ENCODE assay signal across 8 cellular contexts in the genomic region with DNA sequence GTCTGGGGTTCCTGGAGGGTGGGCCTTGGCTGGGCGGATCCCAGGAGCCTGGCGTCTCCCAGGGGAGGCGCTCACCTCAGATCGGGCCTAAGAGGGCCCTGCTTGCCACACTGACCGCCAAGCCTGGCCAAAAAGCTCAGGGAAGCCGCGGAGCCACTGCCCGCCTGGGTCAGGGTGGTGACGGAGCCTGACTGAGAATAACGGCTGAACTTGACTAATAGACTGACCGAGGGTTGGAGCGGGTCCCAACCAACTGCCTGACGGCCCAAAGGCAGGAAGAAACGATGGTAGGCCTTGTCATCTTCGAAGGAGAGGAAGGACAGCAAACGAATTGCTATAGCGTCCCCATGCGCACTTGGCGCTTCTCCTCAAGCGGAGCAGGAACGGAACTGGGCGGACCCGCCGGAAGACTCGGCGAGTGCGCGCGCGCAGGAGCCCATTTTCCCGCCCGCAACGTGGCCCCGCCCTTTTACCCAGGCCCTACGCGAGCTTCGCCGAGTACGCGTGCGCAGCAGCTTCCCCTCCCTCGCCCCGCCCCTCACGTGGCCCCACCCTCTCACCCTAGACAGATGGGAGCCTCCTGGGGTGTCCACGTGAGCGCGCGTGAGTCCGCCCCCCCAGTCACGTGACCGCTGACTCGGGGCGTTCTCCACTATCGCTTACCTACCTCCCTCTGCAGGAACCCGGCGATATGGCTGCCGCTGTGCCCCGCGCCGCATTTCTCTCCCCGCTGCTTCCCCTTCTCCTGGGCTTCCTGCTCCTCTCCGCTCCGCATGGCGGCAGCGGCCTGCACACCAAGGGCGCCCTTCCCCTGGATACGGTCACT. TPM values are rescaled to one million over a fixed set of nuclear protein-coding genes. Genes with fewer than 3 reads are reported as not detected.
A peak's percentile ranks its signal among the peaks of the same experiment; 100 is the strongest.
DNase-seq lines count a peak whose midpoint lies in the region; ATAC-seq and TF ChIP-seq lines count a peak whose summit lies in the region.

A gene (plus strand): TSS at position 652 of the 826 bp plus-strand sequence. CDS start 40 bp downstream, at position 692.
A gene (minus strand): TSS at position 391 of the 826 bp plus-strand sequence. CDS start 7,895 bp downstream, outside the sequence.

- H3K4me3 ChIP-seq in epithelial cell of proximal tubule (ENCODE audit: low read depth, low read length) = peak within 1 kb of the TSS; percentile 73
- H3K4me3 ChIP-seq in mucosa of rectum (ENCODE audit: low read length in 2 of 2) = peak within 1 kb of the TSS; percentile 86 to 97

- peak; percentile 75 for ATAC-seq in GM21528 (IDR thresholded peaks at IDR 0.05; ENCODE audit: low FRiP score, unreplicated experiment)

- peaks cover 3 to 4% of the 10 kb centered on the region in 2 donors for H3K36me3 ChIP-seq in mucosa of rectum (ENCODE audit: control insufficient read depth in 2 of 2, insufficient read depth in 2 of 2, low read length in 2 of 2)

- H3K27me3 Mint-ChIP-seq in IgD-negative memory B cell = no peaks in the 10 kb centered on the region

- no peaks in the 10 kb centered on the region for H3K9me3 ChIP-seq in mucosa of rectum (ENCODE audit: control insufficient read depth in 2 of 2, low read length in 2 of 2)

- peak within 1 kb of the TSS; percentile 87 to 96 (median 88) for H3K27ac Mint-ChIP-seq in IgD-negative memory B cell

- TF ChIP-seq CTCF in epithelial cell of proximal tubule (conservative IDR thresholded peaks at IDR 0.05; ENCODE audit: low read depth, low read length) = peak; percentile 43

- peaks cover 19 to 27% of the 10 kb centered on the region in 2 donors for H3K4me1 ChIP-seq in mucosa of rectum (ENCODE audit: control insufficient read depth in 2 of 2, insufficient read depth in 2 of 2, low read length in 2 of 2)

- H3K4me1 Mint-ChIP-seq in IgD-negative memory B cell = peaks cover 19 to 37% (median 33%) of the 10 kb centered on the region in 3 donors

- peaks cover 0 to 5% (median 0%) of the 10 kb centered on the region in 3 donors for H3K9me3 Mint-ChIP-seq in IgD-negative memory B cell

- peaks cover 17% of the 10 kb centered on the region for H3K36me3 Mint-ChIP-seq in IgD-negative memory B cell

- no peaks in the 10 kb centered on the region for H3K27me3 ChIP-seq in mucosa of rectum (ENCODE audit: control insufficient read depth in 2 of 2, insufficient read depth in 2 of 2, low read length in 2 of 2)

- H3K4me3 Mint-ChIP-seq in IgD-negative memory B cell = peak within 1 kb of the TSS; percentile 87 to 95 (median 92)

- peak within 1 kb of the TSS; percentile 96 to 98 for H3K9ac ChIP-seq in mucosa of rectum (ENCODE audit: low read depth in 1 of 2, low read length in 2 of 2)

- H3K27ac ChIP-seq in mucosa of rectum (ENCODE audit: low read depth in 2 of 2, low read length in 2 of 2) = peak within 1 kb of the TSS; percentile 99

- DNase-seq in DMS153 (lab: John Stamatoyannopoulos, UW) (peak; percentile 96), OCI-M1 (lab: John Stamatoyannopoulos, UW) (peak; percentile 99), activated T-cell treated with anti-CD3 and anti-CD28 coated beads for 4 hours (peak; percentile 100), epithelial cell of proximal tubule (ENCODE audit: low read depth) (peak; percentile 62)
- DNase-seq in stimulated activated CD8-positive, alpha-beta memory T cell treated with anti-CD3 and anti-CD28 coated beads, Interleukin-4, amount 100 ng/mL, for 48 hours = peak; percentile 100

RNA-seq across cellular contexts. Expression of the first gene that starts in this region (rescaled TPM):
- polyA plus RNA-seq in IgD-negative memory B cell = 257 TPM
- total RNA-seq in epithelial cell of proximal tubule = 67.0 and 83.4 TPM in 2 replicates

RNA-seq across cellular contexts. Expression of the second gene that starts in this region (rescaled TPM):
- 10.1 TPM for polyA plus RNA-seq in IgD-negative memory B cell
- total RNA-seq in epithelial cell of proximal tubule = 3.3 and 5.3 TPM in 2 replicates

Comparison
In these comparisons a context has a peak if more than half of its experiments do, and no peak if none do; other contexts are left out.
1. Peak in every context shown above with its lines: DNase-seq, ATAC-seq, H3K4me3 ChIP-seq and H3K27ac ChIP-seq.